Comparison of ENCODE assay signal across 8 cellular contexts in the genomic region with DNA sequence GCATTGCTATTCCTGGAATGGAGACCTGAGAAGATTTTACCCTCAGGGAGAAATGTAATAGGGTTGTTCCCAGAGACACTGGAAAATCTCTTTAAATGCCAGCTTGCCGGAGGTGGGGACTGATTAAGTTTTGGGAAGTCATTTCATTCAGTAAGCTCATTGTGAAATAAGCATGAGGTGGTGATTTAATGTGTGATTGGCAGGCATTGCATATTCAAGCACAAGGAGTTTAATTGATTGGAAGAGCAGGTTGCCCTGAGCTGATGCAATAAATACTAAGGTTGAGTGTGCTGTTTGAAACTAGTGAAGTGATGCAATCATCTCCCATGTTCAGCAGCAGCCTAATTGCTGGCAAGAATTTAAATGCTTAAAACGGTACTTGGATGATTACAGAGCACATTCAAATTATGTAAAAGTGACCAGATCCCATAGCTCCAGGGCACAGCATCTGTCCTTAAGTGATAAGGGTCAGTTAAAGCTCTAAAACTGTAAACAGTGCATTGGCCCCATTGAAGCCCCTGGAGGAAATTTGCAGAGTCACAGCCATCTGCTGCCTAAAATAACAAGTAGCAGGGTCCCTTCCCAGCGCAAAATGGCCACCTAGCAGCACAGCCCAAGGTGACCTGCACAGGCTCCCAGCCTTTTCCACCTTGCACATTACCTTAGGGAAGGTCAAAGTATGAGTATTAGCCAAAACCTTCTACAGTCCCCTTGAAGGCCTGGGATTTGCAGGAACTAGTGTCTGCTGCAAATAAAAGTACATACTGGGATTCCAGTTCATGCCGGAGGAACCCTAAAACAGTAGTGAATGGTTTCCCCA.
A peak's percentile ranks its signal among the peaks of the same experiment; 100 is the strongest.
DNase-seq lines count a peak whose midpoint lies in the region; ATAC-seq and TF ChIP-seq lines count a peak whose summit lies in the region.

No MANE protein-coding gene starts in this region.

- intact Hi-C loops in PC-3 (cut with micrococcal nuclease) = loop anchor here (1.0 kb wide), 1 partner anchor 51 kb away; no protein-coding TSS in a partner anchor

- no peaks in the 10 kb centered on the region for H3K27me3 Mint-ChIP-seq in type B pancreatic cell
- no peaks in the 10 kb centered on the region for H3K27me3 Mint-ChIP-seq in T-helper 2 cell treated with Interferon-gamma antibody and Interleukin-4, amounts not matched to agents 5 μg/mL and 100 μg/mL, for 36 hours (ENCODE audit: low read depth)

- CTCF ChIA-PET in PC-3 (lab: Charles Lee) = interaction anchor here (0.5 kb wide), 1 partner anchor 481 kb away, joined by 6 read pairs; no protein-coding TSS in a partner anchor

- no peaks in the 10 kb centered on the region for H4K20me1 ChIP-seq in PC-3 (ENCODE audit: low read length)

- TF ChIP-seq CTCF in PC-3 (conservative IDR thresholded peaks at IDR 0.05; ENCODE audit: low read depth, low read length) (no peak), fibroblast of the aortic adventitia (IDR thresholded peaks at IDR 0.05; ENCODE audit: insufficient read depth, low read length) (peak; percentile 25), type B pancreatic cell (conservative IDR thresholded peaks at IDR 0.05) (peak; percentile 29)

- no peaks in the 10 kb centered on the region for H3K36me3 ChIP-seq in HUES6 (ENCODE audit: control insufficient read depth, insufficient read depth, low read length)
- H3K36me3 ChIP-seq in PC-3 (ENCODE audit: low read depth, low read length) = no peaks in the 10 kb centered on the region

- H3K27ac ChIP-seq in HUES6 (ENCODE audit: low read depth, low read length) = peak overlapping the region; percentile 75
- H3K27ac ChIP-seq in PC-3 (ENCODE audit: low read length) = no peak overlapping the region; the same call in 1 of the 2 replicates

- H3K9me3 Mint-ChIP-seq in type B pancreatic cell = peaks cover 13% of the 10 kb centered on the region
- no peaks in the 10 kb centered on the region for H3K9me3 Mint-ChIP-seq in T-helper 2 cell treated with Interferon-gamma antibody and Interleukin-4, amounts not matched to agents 5 μg/mL and 100 μg/mL, for 36 hours

- POLR2A ChIA-PET in PC-3 (lab: Charles Lee; ENCODE audit: unreplicated experiment) = interaction anchor here (0.6 kb wide), 1 partner anchor 457 kb away, joined by 19 read pairs; a partner anchor contains a TSS

- H3K9me3 ChIP-seq in HUES6 (ENCODE audit: control insufficient read depth, insufficient read depth, low read depth, low read length) (peaks cover 2% of the 10 kb centered on the region; the same call in 1 of the 2 replicates), PC-3 (ENCODE audit: low read length) (no peaks in the 10 kb centered on the region)

- H3K27me3 ChIP-seq in HUES6 (ENCODE audit: control insufficient read depth, insufficient read depth, low read length) (no peaks in the 10 kb centered on the region), PC-3 (ENCODE audit: low read length) (no peaks in the 10 kb centered on the region)

- no peaks in the 10 kb centered on the region for H3F3A ChIP-seq in PC-3 (ENCODE audit: low read length, unreplicated experiment)

- peak overlapping the region; percentile 92 for H3K27ac Mint-ChIP-seq in type B pancreatic cell
- H3K27ac Mint-ChIP-seq in T-helper 2 cell treated with Interferon-gamma antibody and Interleukin-4, amounts not matched to agents 5 μg/mL and 100 μg/mL, for 36 hours = no peak overlapping the region

- H3K79me2 ChIP-seq in PC-3 (ENCODE audit: low read length) = no peaks in the 10 kb centered on the region

- H3K4me3 Mint-ChIP-seq in type B pancreatic cell = peak overlapping the region; percentile 62
- H3K4me3 Mint-ChIP-seq in T-helper 2 cell treated with Interferon-gamma antibody and Interleukin-4, amounts not matched to agents 5 μg/mL and 100 μg/mL, for 36 hours = no peak overlapping the region

- peak overlapping the region; percentile 45 for H3K9ac ChIP-seq in HUES6 (ENCODE audit: low read length)
- H3K9ac ChIP-seq in PC-3 (ENCODE audit: low read length) = no peak overlapping the region

- peaks cover 18% of the 10 kb centered on the region for H3K4me1 Mint-ChIP-seq in type B pancreatic cell (ENCODE audit: unreplicated experiment)
- peaks cover 10% of the 10 kb centered on the region for H3K4me1 Mint-ChIP-seq in T-helper 2 cell treated with Interferon-gamma antibody and Interleukin-4, amounts not matched to agents 5 μg/mL and 100 μg/mL, for 36 hours (ENCODE audit: low read depth)

- BruUV-seq in PC-3 (replicated peaks; lab: Mats Ljungman, UMichigan) = no TSS peak

- H3K9me2 ChIP-seq in PC-3 (replicated peaks; ENCODE audit: low read length) = no peaks in the 10 kb centered on the region

- no peak overlapping the region for H3K4me2 ChIP-seq in PC-3 (ENCODE audit: low read length)

- H2AFZ ChIP-seq in PC-3 (ENCODE audit: low read length) = peak overlapping the region; percentile 32; the same call in 1 of the 2 replicates

- H3K4me3 ChIP-seq in HUES6 (ENCODE audit: low read depth, low read length) (no peak overlapping the region), PC-3 (ENCODE audit: low read length) (no peak overlapping the region), fibroblast of the aortic adventitia (ENCODE audit: low read depth, low read length) (no peak overlapping the region)

- no peaks in the 10 kb centered on the region for H3K36me3 Mint-ChIP-seq in type B pancreatic cell
- H3K36me3 Mint-ChIP-seq in T-helper 2 cell treated with Interferon-gamma antibody and Interleukin-4, amounts not matched to agents 5 μg/mL and 100 μg/mL, for 36 hours (ENCODE audit: low read depth) = no peaks in the 10 kb centered on the region

- DNase-seq in AML-193 (lab: John Stamatoyannopoulos, UW) = peak; percentile 49 to 58
- DNase-seq in PC-3 = peak; percentile 41
- DNase-seq in fibroblast of the aortic adventitia (ENCODE audit: low read depth) = peak; percentile 96
- no peak for DNase-seq in type B pancreatic cell (ENCODE audit: extremely low spot score, unreplicated experiment)
- DNase-seq in T-helper 2 cell treated with Interferon-gamma antibody and Interleukin-4, amounts not matched to agents 5 μg/mL and 100 μg/mL, for 36 hours (ENCODE audit: low spot score) = no peak

- ATAC-seq in PC-3 (peak; percentile 41), GM19023 (IDR thresholded peaks at IDR 0.05; ENCODE audit: unreplicated experiment) (no peak), HG03469 (IDR thresholded peaks at IDR 0.05; ENCODE audit: unreplicated experiment) (no peak)

- H3K4me1 ChIP-seq in HUES6 (ENCODE audit: control insufficient read depth, insufficient read depth, low read length) = peaks cover 16% of the 10 kb centered on the region
- H3K4me1 ChIP-seq in PC-3 (ENCODE audit: insufficient read depth, low read length) = peaks cover 11% of the 10 kb centered on the region

Comparison
In these comparisons a context has a peak if more than half of its experiments do, and no peak if none do; other contexts are left out.
1. DNase-seq: peak in AML-193 (2 of 2), PC-3 (single experiment) and fibroblast of the aortic adventitia (single experiment); none in type B pancreatic cell (single experiment) and T-helper 2 cell treated with Interferon-gamma antibody and Interleukin-4, amounts not matched to agents 5 μg/mL and 100 μg/mL, for 36 hours (single experiment).